In genomic region chr2:88024509-88024908, GRCh38 we compare ENCODE assay signal across 1 cellular context.
TF ChIP-seq lines count a peak whose summit lies in the region.

No MANE protein-coding gene starts in this region.

TF ChIP-seq in K562, 482 proteins besides CTCF, POLR2A, EP300 and RAD21 (continued from another document):
- TF ChIP-seq ZNF592 (IDR thresholded peaks at IDR 0.05) = no peak
- TF ChIP-seq PKNOX1 (IDR thresholded peaks at IDR 0.05) = peak; percentile 78
- TF ChIP-seq CREM (IDR thresholded peaks at IDR 0.05; ENCODE audit: low read depth) = no peak
- TF ChIP-seq L3MBTL2 (IDR thresholded peaks at IDR 0.05) = no peak
- TF ChIP-seq MCM7 (IDR thresholded peaks at IDR 0.05) = no peak
- no peak for TF ChIP-seq ZKSCAN8 (CRISPR knock-in tag; IDR thresholded peaks at IDR 0.05)
TF ChIP-seq in K562: peak in this region for 1.
